ENCODE assay signal across 29 cellular contexts in genomic region chr10:21071001-21071673, GRCh38.
"Had no signal": no experiment of that assay in that cellular context is flagged by ENCODE, and none has a peak within 500 bp of the region (broad histone marks: within the 10 kb centered on the region; RNA-seq: fewer than 3 reads in every experiment).

No MANE protein-coding gene starts in this region.

- H3K27me3 Mint-ChIP-seq: activated CD4-positive, alpha-beta memory T cell treated with anti-CD3 and anti-CD28 coated beads, Interleukin-2, amount 10 ng/mL, durations not matched to agents 7 days and 5 days; activated naive CD8-positive, alpha-beta T cell; brain had no signal

- H3K36me3 Mint-ChIP-seq: activated naive CD8-positive, alpha-beta T cell; brain had no signal

- H3K9me3 Mint-ChIP-seq: activated CD4-positive, alpha-beta memory T cell treated with anti-CD3 and anti-CD28 coated beads, Interleukin-2, amount 10 ng/mL, durations not matched to agents 7 days and 5 days; activated CD4-positive, alpha-beta T cell treated with anti-CD3 and anti-CD28 coated beads, Interleukin-2, amount 10 ng/mL, durations not matched to agents 7 days and 5 days; activated T-cell treated with anti-CD3 and anti-CD28 coated beads, Interleukin-2, amount 50 U/mL, for 24 hours; activated T-cell treated with anti-CD3 and anti-CD28 coated beads, Interleukin-2, amount 50 U/mL, for 72 hours; activated T-helper 17 cell treated with anti-CD3 and anti-CD28 coated beads, Interleukin-2, amount 50 U/mL, for 72 hours; brain had no signal

- H3K27ac Mint-ChIP-seq: activated CD4-positive, alpha-beta memory T cell treated with anti-CD3 and anti-CD28 coated beads, Interleukin-2, amount 10 ng/mL, durations not matched to agents 7 days and 5 days; activated CD4-positive, alpha-beta T cell treated with anti-CD3 and anti-CD28 coated beads, Interleukin-2, amount 10 ng/mL, durations not matched to agents 7 days and 5 days; activated naive CD8-positive, alpha-beta T cell; activated T-cell treated with anti-CD3 and anti-CD28 coated beads, Interleukin-2, amount 50 U/mL, for 24 hours; activated T-cell treated with anti-CD3 and anti-CD28 coated beads, Interleukin-2, amount 50 U/mL, for 72 hours; activated T-helper 17 cell treated with anti-CD3 and anti-CD28 coated beads, Interleukin-2, amount 50 U/mL, for 72 hours; T-helper 17 cell had no signal

- ATAC-seq: activated T-cell treated with anti-CD3 and anti-CD28 coated beads, Interleukin-2, amount 50 U/mL, for 72 hours; activated T-helper 17 cell treated with anti-CD3 and anti-CD28 coated beads, Interleukin-2, amount 50 U/mL, for 72 hours; esophagus mucosa; T-helper 17 cell had no signal

- H3K4me1 ChIP-seq: breast epithelium, colonic mucosa had no signal

- H3K9me3 ChIP-seq: breast epithelium, colonic mucosa had no signal

- DNase-seq: activated CD4-positive, alpha-beta memory T cell treated with anti-CD3 and anti-CD28 coated beads, Interleukin-2, amount 10 ng/mL, durations not matched to agents 7 days and 5 days; activated CD4-positive, alpha-beta T cell treated with anti-CD3 and anti-CD28 coated beads for 1 hour; activated CD4-positive, alpha-beta T cell treated with anti-CD3 and anti-CD28 coated beads for 4 hours; activated CD4-positive, alpha-beta T cell treated with anti-CD3 and anti-CD28 coated beads, Interleukin-2, amount 10 ng/mL, durations not matched to agents 7 days and 5 days; activated CD4-positive, alpha-beta T cell treated with anti-CD3 and anti-CD28 coated beads, Interleukin-2, amount 50 U/mL, for 4 hours; activated CD8-positive, alpha-beta memory T cell treated with anti-CD3 and anti-CD28 coated beads, Interleukin-2, amount 50 U/mL, for 48 hours; activated effector memory CD4-positive, alpha-beta T cell treated with Interleukin-2 at 50 U/mL for 16 hours; activated gamma-delta T cell treated with Interleukin-2 at 50 U/mL for 16 hours; activated naive CD4-positive, alpha-beta T cell treated with anti-CD3 and anti-CD28 coated beads, Interleukin-2, amount 50 U/mL, for 16 hours; activated naive CD4-positive, alpha-beta T cell treated with Interleukin-2 at 50 U/mL for 16 hours; activated T-cell treated with anti-CD3 and anti-CD28 coated beads for 4 hours; activated T-cell treated with anti-CD3 and anti-CD28 coated beads, Interleukin-2, amount 50 U/mL, for 24 hours; activated T-cell treated with anti-CD3 and anti-CD28 coated beads, Interleukin-2, amount 50 U/mL, for 72 hours; amniotic stem cell; anterior cingulate cortex; central memory CD4-positive, alpha-beta T cell; cerebellar nuclear complex; colonic mucosa; effector CD8-positive, alpha-beta T cell; foreskin fibroblast; head of caudate nucleus; T-helper 1 cell; T-helper 17 cell had no signal

- H3K4me3 ChIP-seq: breast epithelium, cardiac muscle cell, colonic mucosa had no signal

- H3K36me3 ChIP-seq: breast epithelium, cardiac muscle cell, colonic mucosa had no signal

- H3K27ac ChIP-seq: breast epithelium, colonic mucosa had no signal

- H3K4me1 Mint-ChIP-seq: activated CD4-positive, alpha-beta memory T cell treated with anti-CD3 and anti-CD28 coated beads, Interleukin-2, amount 10 ng/mL, durations not matched to agents 7 days and 5 days; activated CD4-positive, alpha-beta T cell treated with anti-CD3 and anti-CD28 coated beads, Interleukin-2, amount 10 ng/mL, durations not matched to agents 7 days and 5 days; activated T-helper 17 cell treated with anti-CD3 and anti-CD28 coated beads, Interleukin-2, amount 50 U/mL, for 72 hours; T-helper 17 cell had no signal

- H3K4me3 Mint-ChIP-seq: activated CD4-positive, alpha-beta memory T cell treated with anti-CD3 and anti-CD28 coated beads, Interleukin-2, amount 10 ng/mL, durations not matched to agents 7 days and 5 days; activated CD4-positive, alpha-beta T cell treated with anti-CD3 and anti-CD28 coated beads, Interleukin-2, amount 10 ng/mL, durations not matched to agents 7 days and 5 days; activated naive CD8-positive, alpha-beta T cell; activated T-cell treated with anti-CD3 and anti-CD28 coated beads, Interleukin-2, amount 50 U/mL, for 24 hours; activated T-cell treated with anti-CD3 and anti-CD28 coated beads, Interleukin-2, amount 50 U/mL, for 72 hours; activated T-helper 17 cell treated with anti-CD3 and anti-CD28 coated beads, Interleukin-2, amount 50 U/mL, for 72 hours; brain; T-helper 17 cell had no signal

- H3K27me3 ChIP-seq: breast epithelium, cardiac muscle cell, colonic mucosa had no signal
